ENCODE assay signal across 14 cellular contexts in genomic region chr3:9893739-9894138, GRCh38. TPM values are rescaled to one million over a fixed set of nuclear protein-coding genes. Genes with fewer than 3 reads are reported as not detected.
DNase-seq lines count a peak whose midpoint lies in the region; ATAC-seq, FAIRE-seq and TF ChIP-seq lines count a peak whose summit lies in the region.
"Had no signal": no experiment of that assay in that cellular context is flagged by ENCODE, and none has a peak within 500 bp of the region (broad histone marks: within the 10 kb centered on the region; RNA-seq: fewer than 3 reads in every experiment).

No MANE protein-coding gene starts in this region.

- no peak overlapping the region for H3K4me3 Mint-ChIP-seq in activated naive CD8-positive, alpha-beta T cell treated with anti-CD3 and anti-CD28 coated beads, Interleukin-2, amount 50 U/mL, for 24 hours
- H3K4me3 Mint-ChIP-seq in natural killer cell treated with Interleukin-12 subunit alpha and Interleukin-12 subunit beta and Interleukin-15 and Interleukin-18, amount 100 ng/mL, for 72 hours = no peak overlapping the region

- H3K4me3 ChIP-seq in HepG2 (replicated peaks in 1 of 3; ENCODE audit: insufficient read depth in 1 of 3, low read depth in 2 of 3, low read length in 3 of 3) = no peak overlapping the region
- no peak overlapping the region for H3K4me3 ChIP-seq in right lobe of liver
- H3K4me3 ChIP-seq: lower lobe of right lung, ovary, upper lobe of left lung had no signal

- no TSS peak for BruUV-seq in HepG2 (replicated peaks; lab: Mats Ljungman, UMichigan)

- TF ChIP-seq POLR2A in HepG2 (IDR thresholded peaks at IDR 0.05; ENCODE audit: insufficient read depth in 1 of 2, low read depth in 2 of 2, low read length in 2 of 2) (no peak), right lobe of liver (IDR thresholded peaks at IDR 0.05) (no peak), GM12892 (IDR thresholded peaks at IDR 0.05; ENCODE audit: low read depth, low read length) (no peak)

- H2AFZ ChIP-seq in HepG2 (ENCODE audit: low read length) = no peak overlapping the region

- peaks cover 4% of the 10 kb centered on the region for H3K9me3 Mint-ChIP-seq in activated naive CD8-positive, alpha-beta T cell treated with anti-CD3 and anti-CD28 coated beads, Interleukin-2, amount 50 U/mL, for 24 hours
- no peaks in the 10 kb centered on the region for H3K9me3 Mint-ChIP-seq in natural killer cell treated with Interleukin-12 subunit alpha and Interleukin-12 subunit beta and Interleukin-15 and Interleukin-18, amount 100 ng/mL, for 72 hours

- peaks cover 38% of the 10 kb centered on the region for H3K36me3 Mint-ChIP-seq in activated naive CD8-positive, alpha-beta T cell treated with anti-CD3 and anti-CD28 coated beads, Interleukin-2, amount 50 U/mL, for 24 hours (ENCODE audit: low read depth)
- peaks cover 23% of the 10 kb centered on the region for H3K36me3 Mint-ChIP-seq in natural killer cell treated with Interleukin-12 subunit alpha and Interleukin-12 subunit beta and Interleukin-15 and Interleukin-18, amount 100 ng/mL, for 72 hours

- POLR2A ChIA-PET in HepG2 (lab: Yijun Ruan, JAX) = interaction anchor here (1.7 to 2.3 kb wide), 5 partner anchors 9 to 53 kb away, joined by 3 to 16 read pairs (median 8); partner anchors contain the start of genes CRELD1, IL17RC, IL17RE and RPUSD3

- H3K27me3 ChIP-seq in HepG2 (ENCODE audit: control insufficient read depth in 1 of 2, insufficient read depth in 2 of 2, low read length in 2 of 2) (no peaks in the 10 kb centered on the region; a peak in 1 of 5 replicates), right lobe of liver (no peaks in the 10 kb centered on the region)
- H3K27me3 ChIP-seq: ovary, upper lobe of left lung had no signal

- TF ChIP-seq CTCF in HepG2 (CRISPR knock-in tag; IDR thresholded peaks at IDR 0.05) (no peak), right lobe of liver (IDR thresholded peaks at IDR 0.05) (no peak)

- no peak for TF ChIP-seq EP300 in HepG2 (IDR thresholded peaks at IDR 0.05; ENCODE audit: low read depth in 2 of 2, low read length in 2 of 2)
- TF ChIP-seq EP300 in HepG2 (CRISPR knock-in tag; IDR thresholded peaks at IDR 0.05; ENCODE audit: borderline replicate concordance) = no peak

- no peak for DNase-seq in HepG2 (ENCODE audit: low spot score)
- no peak for DNase-seq in right lobe of liver
- no peak for DNase-seq in activated naive CD8-positive, alpha-beta T cell treated with anti-CD3 and anti-CD28 coated beads, Interleukin-2, amount 50 U/mL, for 24 hours
- DNase-seq in natural killer cell treated with Interleukin-12 subunit alpha and Interleukin-12 subunit beta and Interleukin-15 and Interleukin-18, amount 100 ng/mL, for 72 hours (ENCODE audit: low spot score) = no peak
- no peak for DNase-seq in NCI-H146 treated with DMSO at 0.1 percent for 48 hours (lab: John Stamatoyannopoulos, UW; ENCODE audit: unreplicated experiment)
- DNase-seq in GM12892 (ENCODE audit: insufficient read length) = no peak
- DNase-seq in Ammon's horn (ENCODE audit: low spot score) = no peak
- no peak for DNase-seq in epidermal melanocyte (ENCODE audit: insufficient read length, low spot score)
- DNase-seq: activated CD4-positive, alpha-beta T cell treated with anti-CD3 and anti-CD28 coated beads for 1 hour; activated gamma-delta T cell treated with Interleukin-2 at 50 U/mL for 16 hours; lower lobe of right lung; ovary; stimulated activated CD4-positive, alpha-beta T cell treated with anti-CD3 and anti-CD28 coated beads, Interleukin-15, amount 100 ng/mL, for 24 hours; upper lobe of left lung had no signal

- intact Hi-C loops in HepG2 (cut with micrococcal nuclease; ENCODE audit: unreplicated experiment) (no loop called here), right lobe of liver (cut with DNase I) (no loop called here)

- H3K4me1 Mint-ChIP-seq in activated naive CD8-positive, alpha-beta T cell treated with anti-CD3 and anti-CD28 coated beads, Interleukin-2, amount 50 U/mL, for 24 hours = peaks cover 71% of the 10 kb centered on the region
- peaks cover 38 to 39% of the 10 kb centered on the region in 2 donors for H3K4me1 Mint-ChIP-seq in natural killer cell treated with Interleukin-12 subunit alpha and Interleukin-12 subunit beta and Interleukin-15 and Interleukin-18, amount 100 ng/mL, for 72 hours (ENCODE audit: low read depth in 2 of 2)

- peak overlapping the region; percentile 36 for H3K27ac Mint-ChIP-seq in activated naive CD8-positive, alpha-beta T cell treated with anti-CD3 and anti-CD28 coated beads, Interleukin-2, amount 50 U/mL, for 24 hours
- H3K27ac Mint-ChIP-seq in natural killer cell treated with Interleukin-12 subunit alpha and Interleukin-12 subunit beta and Interleukin-15 and Interleukin-18, amount 100 ng/mL, for 72 hours = peak overlapping the region; percentile 74 to 76

- H4K20me1 ChIP-seq in HepG2 (ENCODE audit: insufficient read depth, low read length) = no peaks in the 10 kb centered on the region

- H3K9ac ChIP-seq in HepG2 (ENCODE audit: insufficient read depth, low read depth, low read length) = no peak overlapping the region

- no peak for TF ChIP-seq RAD21 in HepG2 (CRISPR knock-in tag; IDR thresholded peaks at IDR 0.05)

- peaks cover 69% of the 10 kb centered on the region for H3K4me1 ChIP-seq in HepG2 (ENCODE audit: insufficient read depth, low read length)
- peaks cover 0 to 39% (median 9%) of the 10 kb centered on the region in 4 donors for H3K4me1 ChIP-seq in right lobe of liver

- no peaks in the 10 kb centered on the region for H3K27me3 Mint-ChIP-seq in activated naive CD8-positive, alpha-beta T cell treated with anti-CD3 and anti-CD28 coated beads, Interleukin-2, amount 50 U/mL, for 24 hours
- H3K27me3 Mint-ChIP-seq in natural killer cell treated with Interleukin-12 subunit alpha and Interleukin-12 subunit beta and Interleukin-15 and Interleukin-18, amount 100 ng/mL, for 72 hours = no peaks in the 10 kb centered on the region

- CTCF ChIA-PET in HepG2 (lab: Yijun Ruan, JAX; ENCODE audit: low intra/inter-chr PET ratio, low total read pairs) = no interaction called here

- no peak overlapping the region for H3K4me2 ChIP-seq in HepG2 (ENCODE audit: low read depth, low read length)

- FAIRE-seq in HepG2 (lab: Jason Lieb, UNC) = no peak
- no peak for FAIRE-seq in GM12892 (lab: Jason Lieb, UNC)

- peaks cover 3 to 9% of the 10 kb centered on the region in 2 experiments; a peak in 4 of 5 replicates for H3K36me3 ChIP-seq in HepG2 (replicated peaks in 1 of 2; ENCODE audit: control insufficient read depth in 1 of 2, insufficient read depth in 2 of 2, low read length in 2 of 2)
- peaks cover 0 to 10% (median 0%) of the 10 kb centered on the region in 4 donors for H3K36me3 ChIP-seq in right lobe of liver
- H3K36me3 ChIP-seq: ovary had no signal

- ATAC-seq in HepG2 = no peak
- ATAC-seq in right lobe of liver = no peak
- no peak for ATAC-seq in activated naive CD8-positive, alpha-beta T cell treated with anti-CD3 and anti-CD28 coated beads, Interleukin-2, amount 50 U/mL, for 24 hours
- no peak for ATAC-seq in natural killer cell treated with Interleukin-12 subunit alpha and Interleukin-12 subunit beta and Interleukin-15 and Interleukin-18, amount 100 ng/mL, for 72 hours
- ATAC-seq: lower lobe of right lung had no signal

- WGBS in HepG2 (ENCODE audit: low lambda C conversion rate) = 100% methylated on average over 1 of the region's 1 CpG
- 33% methylated on average over 1 of the region's 1 CpG for WGBS in right lobe of liver (ENCODE audit: insufficient coverage, low coverage, low lambda C conversion rate, missing lambda C conversion rate)

- H3K79me2 ChIP-seq in HepG2 (ENCODE audit: insufficient read depth, low read length) = peaks cover 26% of the 10 kb centered on the region

- H3K27ac ChIP-seq in HepG2 (ENCODE audit: extremely low read length, insufficient read depth, low read length) (no peak overlapping the region), right lobe of liver (no peak overlapping the region)
- H3K27ac ChIP-seq: lower lobe of right lung, ovary, upper lobe of left lung had no signal

- H3K9me3 ChIP-seq in HepG2 (ENCODE audit: low read length) = no peaks in the 10 kb centered on the region
- no peaks in the 10 kb centered on the region for H3K9me3 ChIP-seq in right lobe of liver
- H3K9me3 ChIP-seq: lower lobe of right lung, ovary, upper lobe of left lung had no signal

- in situ Hi-C loops in HepG2 (cut with HindIII; ENCODE audit: extremely low pct_ligation_motif_present, low pct_unique_long_range_greater_than_20kb) = no loop called here

RNA-seq across cellular contexts. Expression of gene JAGN1, which starts 3.3 kb away (rescaled TPM):
- total RNA-seq in HepG2 (2016; rRNA removed; fragmentation: Illumina TruSeq; extraction: Trizol) = 40.9 and 50.9 TPM in 2 replicates
- total RNA-seq in HepG2 (2016; cell fraction: cytosol; rRNA removed; fragmentation: Illumina TruSeq; extraction: Trizol; ENCODE audit: low read depth) = 30.5 and 31.6 TPM in 2 replicates
- 39.2 and 48.3 TPM in 2 replicates for total RNA-seq in HepG2 (2016; cell fraction: insoluble cytoplasmic fraction; rRNA removed; fragmentation: Illumina TruSeq; extraction: Trizol)
- 58.9 and 62.5 TPM in 2 replicates for total RNA-seq in HepG2 (2016; cell fraction: membrane; rRNA removed; fragmentation: Illumina TruSeq; extraction: Trizol)
- total RNA-seq in HepG2 (2016; cell fraction: nucleus; rRNA removed; fragmentation: Illumina TruSeq; extraction: Trizol) = 26.1 and 35.8 TPM in 2 replicates
- 49.9 and 59.1 TPM in 2 replicates for polyA plus RNA-seq in HepG2 (2011; rRNA removed)
- polyA plus RNA-seq in HepG2 (2011; cell fraction: cytosol; rRNA removed) = 62.8 and 77.2 TPM in 2 replicates
- polyA plus RNA-seq in HepG2 (2011; cell fraction: nucleus; rRNA removed) = 15.6 and 21.2 TPM in 2 replicates
- 51.5 and 51.6 TPM in 2 replicates for polyA plus RNA-seq in HepG2 (2012)
- polyA plus RNA-seq in HepG2 (2016; cell fraction: cytosol; fragmentation: Illumina TruSeq; extraction: Trizol; ENCODE audit: low read depth) = 34.8 and 36.6 TPM in 2 replicates
- 49.7 and 50.5 TPM in 2 replicates for polyA plus RNA-seq in HepG2 (2016; cell fraction: insoluble cytoplasmic fraction; fragmentation: Illumina TruSeq; extraction: Trizol; ENCODE audit: low read depth)
- polyA plus RNA-seq in HepG2 (2016; cell fraction: membrane; fragmentation: Illumina TruSeq; extraction: Trizol; ENCODE audit: low read depth) = 63.1 and 68.7 TPM in 2 replicates
- 55.7 and 65.1 TPM in 2 replicates for polyA plus RNA-seq in HepG2 (2016; cell fraction: nucleus; fragmentation: Illumina TruSeq; extraction: Trizol; ENCODE audit: insufficient read depth, low read depth)
- 106 and 114 TPM in 2 replicates for polyA minus RNA-seq in HepG2 (2011; rRNA and poly(A)+ RNA removed; ENCODE audit: low replicate concordance)
- 28.1 and 40.9 TPM in 2 replicates for polyA minus RNA-seq in HepG2 (2011; cell fraction: cytosol; rRNA and poly(A)+ RNA removed)
- 16.2 and 24.0 TPM in 2 replicates for polyA minus RNA-seq in HepG2 (2011; cell fraction: nucleus; rRNA and poly(A)+ RNA removed)
- 10 to 100 TPM; 20.5 to 40.6 (median 26.5) TPM for total RNA-seq in right lobe of liver
- total RNA-seq in natural killer cell treated with Interleukin-12 subunit alpha and Interleukin-12 subunit beta and Interleukin-15 and Interleukin-18, amount 100 ng/mL, for 72 hours = 10 to 100 TPM; 31.8 to 42.8 TPM
- 33.6 TPM for polyA plus RNA-seq in GM12892 (2012; ENCODE audit: missing spikeins)

RNA-seq across cellular contexts. Expression of gene IL17RE, which starts 8.9 kb away (rescaled TPM):
- total RNA-seq in HepG2 (2016; rRNA removed; fragmentation: Illumina TruSeq; extraction: Trizol) (6.7 and 14.5 TPM in 2 replicates), right lobe of liver (1 to 10 TPM; 1.1 to 4.6 (median 2.2) TPM)
- 2.7 and 3.5 TPM in 2 replicates for total RNA-seq in HepG2 (2016; cell fraction: cytosol; rRNA removed; fragmentation: Illumina TruSeq; extraction: Trizol; ENCODE audit: low read depth)
- total RNA-seq in HepG2 (2016; cell fraction: insoluble cytoplasmic fraction; rRNA removed; fragmentation: Illumina TruSeq; extraction: Trizol) = 6.0 and 11.8 TPM in 2 replicates
- 4.7 and 5.3 TPM in 2 replicates for total RNA-seq in HepG2 (2016; cell fraction: membrane; rRNA removed; fragmentation: Illumina TruSeq; extraction: Trizol)
- 15.9 and 16.0 TPM in 2 replicates for total RNA-seq in HepG2 (2016; cell fraction: nucleus; rRNA removed; fragmentation: Illumina TruSeq; extraction: Trizol)
- 24.1 and 36.3 TPM in 2 replicates for polyA plus RNA-seq in HepG2 (2011; rRNA removed)
- 12.1 and 13.8 TPM in 2 replicates for polyA plus RNA-seq in HepG2 (2011; cell fraction: cytosol; rRNA removed)
- polyA plus RNA-seq in HepG2 (2011; cell fraction: nucleus; rRNA removed) = 99.7 and 101 TPM in 2 replicates
- 13.7 and 18.1 TPM in 2 replicates for polyA plus RNA-seq in HepG2 (2012)
- polyA plus RNA-seq in HepG2 (2016; cell fraction: cytosol; fragmentation: Illumina TruSeq; extraction: Trizol; ENCODE audit: low read depth) = 2.0 and 2.3 TPM in 2 replicates
- polyA plus RNA-seq in HepG2 (2016; cell fraction: insoluble cytoplasmic fraction; fragmentation: Illumina TruSeq; extraction: Trizol; ENCODE audit: low read depth) = 7.0 and 8.1 TPM in 2 replicates
- polyA plus RNA-seq in HepG2 (2016; cell fraction: membrane; fragmentation: Illumina TruSeq; extraction: Trizol; ENCODE audit: low read depth) = 3.3 and 3.7 TPM in 2 replicates
- polyA plus RNA-seq in HepG2 (2016; cell fraction: nucleus; fragmentation: Illumina TruSeq; extraction: Trizol; ENCODE audit: insufficient read depth, low read depth) = 31.0 and 39.3 TPM in 2 replicates
- 2.4 and 35.1 TPM in 2 replicates for polyA minus RNA-seq in HepG2 (2011; rRNA and poly(A)+ RNA removed; ENCODE audit: low replicate concordance)
- 6.0 and 7.9 TPM in 2 replicates for polyA minus RNA-seq in HepG2 (2011; cell fraction: cytosol; rRNA and poly(A)+ RNA removed)
- polyA minus RNA-seq in HepG2 (2011; cell fraction: nucleus; rRNA and poly(A)+ RNA removed) = 22.7 and 33.4 TPM in 2 replicates
- total RNA-seq in natural killer cell treated with Interleukin-12 subunit alpha and Interleukin-12 subunit beta and Interleukin-15 and Interleukin-18, amount 100 ng/mL, for 72 hours = 1 to 10 TPM in 1 of 2 donors, under 1 TPM in 1; 0.48 to 1.9 TPM
- polyA plus RNA-seq in GM12892 (2012; ENCODE audit: missing spikeins) = 0.17 TPM

RNA-seq across cellular contexts. Expression of gene CIDEC, which starts 13.7 kb away (rescaled TPM):
- total RNA-seq in HepG2 (2016; rRNA removed; fragmentation: Illumina TruSeq; extraction: Trizol) (2.5 and 2.8 TPM in 2 replicates), right lobe of liver (100 to 1,000 TPM in 1 of 6 experiments, 10 to 100 TPM in 1, 1 to 10 TPM in 4; 1.0 to 101 (median 2.7) TPM)
- 0.71 and 0.79 TPM in 2 replicates for total RNA-seq in HepG2 (2016; cell fraction: cytosol; rRNA removed; fragmentation: Illumina TruSeq; extraction: Trizol; ENCODE audit: low read depth)
- 2.8 and 3.0 TPM in 2 replicates for total RNA-seq in HepG2 (2016; cell fraction: insoluble cytoplasmic fraction; rRNA removed; fragmentation: Illumina TruSeq; extraction: Trizol)
- 1.1 TPM in 2 replicates for total RNA-seq in HepG2 (2016; cell fraction: membrane; rRNA removed; fragmentation: Illumina TruSeq; extraction: Trizol)
- total RNA-seq in HepG2 (2016; cell fraction: nucleus; rRNA removed; fragmentation: Illumina TruSeq; extraction: Trizol) = 1.1 and 1.7 TPM in 2 replicates
- polyA plus RNA-seq in HepG2 (2011; rRNA removed) = 10.4 and 19.6 TPM in 2 replicates
- 11.0 and 15.5 TPM in 2 replicates for polyA plus RNA-seq in HepG2 (2011; cell fraction: cytosol; rRNA removed)
- polyA plus RNA-seq in HepG2 (2011; cell fraction: nucleus; rRNA removed) = 4.8 and 7.9 TPM in 2 replicates
- polyA plus RNA-seq in HepG2 (2012) = 9.7 and 16.5 TPM in 2 replicates
- polyA plus RNA-seq in HepG2 (2016; cell fraction: cytosol; fragmentation: Illumina TruSeq; extraction: Trizol; ENCODE audit: low read depth) = 0.90 and 1.2 TPM in 2 replicates
- polyA plus RNA-seq in HepG2 (2016; cell fraction: insoluble cytoplasmic fraction; fragmentation: Illumina TruSeq; extraction: Trizol; ENCODE audit: low read depth) = 4.1 and 5.5 TPM in 2 replicates
- 1.00 and 1.2 TPM in 2 replicates for polyA plus RNA-seq in HepG2 (2016; cell fraction: membrane; fragmentation: Illumina TruSeq; extraction: Trizol; ENCODE audit: low read depth)
- polyA plus RNA-seq in HepG2 (2016; cell fraction: nucleus; fragmentation: Illumina TruSeq; extraction: Trizol; ENCODE audit: insufficient read depth, low read depth) = 1.8 and 2.8 TPM in 2 replicates
- polyA minus RNA-seq in HepG2 (2011; rRNA and poly(A)+ RNA removed; ENCODE audit: low replicate concordance) = 9.9 TPM in 1 of 2 replicates, not detected in the other
- 3.8 and 7.9 TPM in 2 replicates for polyA minus RNA-seq in HepG2 (2011; cell fraction: cytosol; rRNA and poly(A)+ RNA removed)
- 2.4 and 5.2 TPM in 2 replicates for polyA minus RNA-seq in HepG2 (2011; cell fraction: nucleus; rRNA and poly(A)+ RNA removed)
- total RNA-seq in natural killer cell treated with Interleukin-12 subunit alpha and Interleukin-12 subunit beta and Interleukin-15 and Interleukin-18, amount 100 ng/mL, for 72 hours = not detected
- not detected for polyA plus RNA-seq in GM12892 (2012; ENCODE audit: missing spikeins)
- total RNA-seq: lower lobe of right lung, upper lobe of left lung had no signal

RNA-seq across cellular contexts. Expression of gene IL17RC, which starts 23.2 kb away (rescaled TPM):
- 10.7 and 20.7 TPM in 2 replicates for total RNA-seq in HepG2 (2016; rRNA removed; fragmentation: Illumina TruSeq; extraction: Trizol)
- total RNA-seq in HepG2 (2016; cell fraction: cytosol; rRNA removed; fragmentation: Illumina TruSeq; extraction: Trizol; ENCODE audit: low read depth) = 5.7 and 7.7 TPM in 2 replicates
- total RNA-seq in HepG2 (2016; cell fraction: insoluble cytoplasmic fraction; rRNA removed; fragmentation: Illumina TruSeq; extraction: Trizol) = 8.6 and 18.1 TPM in 2 replicates
- total RNA-seq in HepG2 (2016; cell fraction: membrane; rRNA removed; fragmentation: Illumina TruSeq; extraction: Trizol) = 11.4 and 12.8 TPM in 2 replicates
- total RNA-seq in HepG2 (2016; cell fraction: nucleus; rRNA removed; fragmentation: Illumina TruSeq; extraction: Trizol) = 21.6 and 25.0 TPM in 2 replicates
- 24.0 and 31.7 TPM in 2 replicates for polyA plus RNA-seq in HepG2 (2011; rRNA removed)
- polyA plus RNA-seq in HepG2 (2011; cell fraction: cytosol; rRNA removed) = 13.6 and 19.2 TPM in 2 replicates
- polyA plus RNA-seq in HepG2 (2011; cell fraction: nucleus; rRNA removed) = 108 and 112 TPM in 2 replicates
- polyA plus RNA-seq in HepG2 (2012) = 13.5 and 15.0 TPM in 2 replicates
- polyA plus RNA-seq in HepG2 (2016; cell fraction: cytosol; fragmentation: Illumina TruSeq; extraction: Trizol; ENCODE audit: low read depth) = 4.6 and 5.5 TPM in 2 replicates
- polyA plus RNA-seq in HepG2 (2016; cell fraction: insoluble cytoplasmic fraction; fragmentation: Illumina TruSeq; extraction: Trizol; ENCODE audit: low read depth) = 7.3 and 9.2 TPM in 2 replicates
- 9.4 and 10.5 TPM in 2 replicates for polyA plus RNA-seq in HepG2 (2016; cell fraction: membrane; fragmentation: Illumina TruSeq; extraction: Trizol; ENCODE audit: low read depth)
- 42.0 and 44.2 TPM in 2 replicates for polyA plus RNA-seq in HepG2 (2016; cell fraction: nucleus; fragmentation: Illumina TruSeq; extraction: Trizol; ENCODE audit: insufficient read depth, low read depth)
- 31.2 and 33.6 TPM in 2 replicates for polyA minus RNA-seq in HepG2 (2011; rRNA and poly(A)+ RNA removed; ENCODE audit: low replicate concordance)
- 11.5 and 11.9 TPM in 2 replicates for polyA minus RNA-seq in HepG2 (2011; cell fraction: cytosol; rRNA and poly(A)+ RNA removed)
- 21.0 and 29.7 TPM in 2 replicates for polyA minus RNA-seq in HepG2 (2011; cell fraction: nucleus; rRNA and poly(A)+ RNA removed)
- 10 to 100 TPM; 19.5 to 53.4 (median 40.1) TPM for total RNA-seq in right lobe of liver
- under 1 TPM; 0.57 to 0.92 TPM for total RNA-seq in natural killer cell treated with Interleukin-12 subunit alpha and Interleukin-12 subunit beta and Interleukin-15 and Interleukin-18, amount 100 ng/mL, for 72 hours
- polyA plus RNA-seq in GM12892 (2012; ENCODE audit: missing spikeins) = 0.59 TPM

RNA-seq across cellular contexts. Expression of gene CRELD1, which starts 39.9 kb away (rescaled TPM):
- total RNA-seq in HepG2 (2016; rRNA removed; fragmentation: Illumina TruSeq; extraction: Trizol) = 12.0 and 27.1 TPM in 2 replicates
- 5.5 and 6.3 TPM in 2 replicates for total RNA-seq in HepG2 (2016; cell fraction: cytosol; rRNA removed; fragmentation: Illumina TruSeq; extraction: Trizol; ENCODE audit: low read depth)
- total RNA-seq in HepG2 (2016; cell fraction: insoluble cytoplasmic fraction; rRNA removed; fragmentation: Illumina TruSeq; extraction: Trizol) = 10.5 and 28.2 TPM in 2 replicates
- total RNA-seq in HepG2 (2016; cell fraction: membrane; rRNA removed; fragmentation: Illumina TruSeq; extraction: Trizol) = 8.2 and 8.3 TPM in 2 replicates
- total RNA-seq in HepG2 (2016; cell fraction: nucleus; rRNA removed; fragmentation: Illumina TruSeq; extraction: Trizol) = 29.9 and 34.8 TPM in 2 replicates
- 61.9 and 75.9 TPM in 2 replicates for polyA plus RNA-seq in HepG2 (2011; rRNA removed)
- 73.8 and 82.2 TPM in 2 replicates for polyA plus RNA-seq in HepG2 (2011; cell fraction: cytosol; rRNA removed)
- 172 and 195 TPM in 2 replicates for polyA plus RNA-seq in HepG2 (2011; cell fraction: nucleus; rRNA removed)
- 41.6 and 60.4 TPM in 2 replicates for polyA plus RNA-seq in HepG2 (2012)
- 3.9 and 4.5 TPM in 2 replicates for polyA plus RNA-seq in HepG2 (2016; cell fraction: cytosol; fragmentation: Illumina TruSeq; extraction: Trizol; ENCODE audit: low read depth)
- polyA plus RNA-seq in HepG2 (2016; cell fraction: insoluble cytoplasmic fraction; fragmentation: Illumina TruSeq; extraction: Trizol; ENCODE audit: low read depth) = 9.1 and 10.0 TPM in 2 replicates
- 6.9 and 8.5 TPM in 2 replicates for polyA plus RNA-seq in HepG2 (2016; cell fraction: membrane; fragmentation: Illumina TruSeq; extraction: Trizol; ENCODE audit: low read depth)
- 74.9 and 77.9 TPM in 2 replicates for polyA plus RNA-seq in HepG2 (2016; cell fraction: nucleus; fragmentation: Illumina TruSeq; extraction: Trizol; ENCODE audit: insufficient read depth, low read depth)
- polyA minus RNA-seq in HepG2 (2011; rRNA and poly(A)+ RNA removed; ENCODE audit: low replicate concordance) = 9.2 and 39.2 TPM in 2 replicates
- polyA minus RNA-seq in HepG2 (2011; cell fraction: cytosol; rRNA and poly(A)+ RNA removed) = 10.7 and 13.6 TPM in 2 replicates
- 19.3 and 20.9 TPM in 2 replicates for polyA minus RNA-seq in HepG2 (2011; cell fraction: nucleus; rRNA and poly(A)+ RNA removed)
- total RNA-seq in right lobe of liver = 10 to 100 TPM; 22.4 to 43.5 (median 30.5) TPM
- 10 to 100 TPM; 22.8 to 29.7 TPM for total RNA-seq in natural killer cell treated with Interleukin-12 subunit alpha and Interleukin-12 subunit beta and Interleukin-15 and Interleukin-18, amount 100 ng/mL, for 72 hours
- 16.0 TPM for polyA plus RNA-seq in GM12892 (2012; ENCODE audit: missing spikeins)
